10 cellular contexts compared by ENCODE assay signal in the genomic region with DNA sequence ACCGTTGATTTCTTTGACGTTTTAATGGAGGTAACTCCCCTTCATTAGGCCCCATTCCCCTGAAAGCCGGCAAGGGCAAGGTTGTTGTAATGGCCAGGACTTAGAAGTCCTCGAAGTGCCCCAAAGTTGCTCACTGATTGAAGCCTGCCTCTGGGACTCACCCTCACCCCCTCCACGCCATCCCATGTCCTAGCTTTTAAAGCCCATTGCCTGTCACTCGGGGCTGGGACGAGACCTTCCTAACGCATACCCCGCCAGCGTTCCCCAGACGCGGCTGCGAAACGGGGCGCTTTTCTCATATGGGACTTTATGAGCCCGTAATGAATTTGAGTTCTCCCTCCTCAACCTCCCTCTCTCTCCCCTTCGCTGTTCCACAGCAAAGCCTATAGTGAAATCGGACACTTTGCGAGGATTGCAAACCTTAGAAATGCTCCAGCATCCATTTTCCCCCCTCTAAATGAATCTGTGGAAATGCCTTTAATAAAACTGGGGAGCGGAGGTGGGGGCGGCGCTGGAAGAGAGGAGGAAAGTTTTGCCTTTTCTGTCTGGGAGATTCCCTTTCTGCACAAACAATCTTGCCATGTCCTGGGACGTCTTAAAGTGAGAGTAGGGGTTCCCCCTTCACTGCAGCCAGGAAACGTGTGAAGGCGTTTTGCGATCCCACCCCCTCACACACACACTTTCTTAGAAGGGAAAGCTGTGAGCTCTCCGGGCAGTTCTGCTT. TPM values are rescaled to one million over a fixed set of nuclear protein-coding genes. Genes with fewer than 3 reads are reported as not detected.
DNase-seq lines count a peak whose midpoint lies in the region; ATAC-seq and TF ChIP-seq lines count a peak whose summit lies in the region.
"Had no signal": no experiment of that assay in that cellular context is flagged by ENCODE, and none has a peak within 500 bp of the region (broad histone marks: within the 10 kb centered on the region; RNA-seq: fewer than 3 reads in every experiment).

No MANE protein-coding gene starts in this region.

- H3K27ac ChIP-seq in MM.1S (ENCODE audit: low read length) (no peak overlapping the region), esophagus muscularis mucosa (replicated peaks in 1 of 4) (peak overlapping the region; percentile 65 to 73 (median 68))

- no peak overlapping the region for H3K9ac ChIP-seq in MM.1S (ENCODE audit: low read length)

- H3K27me3 Mint-ChIP-seq in neural crest cell (ENCODE audit: low read depth): peaks cover 90% of the 10 kb centered on the region

- no peaks in the 10 kb centered on the region for H3K4me1 ChIP-seq in MM.1S (ENCODE audit: low read length)
- H3K4me1 ChIP-seq in esophagus muscularis mucosa: peaks cover 11 to 45% (median 42%) of the 10 kb centered on the region in 4 donors

- 6% methylated on average over 27 of the region's 27 CpGs for WGBS in esophagus muscularis mucosa

- H3K79me2 ChIP-seq in MM.1S (ENCODE audit: low read length): no peaks in the 10 kb centered on the region

- peak overlapping the region; percentile 87 for H3K4me3 ChIP-seq in AG04449 (ENCODE audit: low read depth, low read length)
- H3K4me3 ChIP-seq in MM.1S (ENCODE audit: low read length): 0 out of 2 replicates have a peak overlapping the region, but pooled peaks have one; percentile 53
- peak overlapping the region; percentile 55 to 65 (median 59) for H3K4me3 ChIP-seq in esophagus muscularis mucosa

- H3K4me3 Mint-ChIP-seq in neural crest cell: peak overlapping the region; percentile 77

- no peaks in the 10 kb centered on the region for H3K36me3 Mint-ChIP-seq in neural crest cell (ENCODE audit: low read depth)

- H3K9me3 ChIP-seq in MM.1S (replicated peaks; ENCODE audit: insufficient read depth, low read length): no peaks in the 10 kb centered on the region
- no peaks in the 10 kb centered on the region for H3K9me3 ChIP-seq in esophagus muscularis mucosa

- H3K27ac Mint-ChIP-seq in neural crest cell (ENCODE audit: unreplicated experiment): no peak overlapping the region
- H3K27ac Mint-ChIP-seq: CD14-positive monocyte had no signal

- H4K20me1 ChIP-seq in MM.1S (ENCODE audit: insufficient read depth, low read length): no peaks in the 10 kb centered on the region

- DNase-seq in AG04449 (ENCODE audit: low read depth, low spot score) (no peak), MM.1S (no peak), esophagus muscularis mucosa (ENCODE audit: extremely low spot score) (no peak), neural crest cell (ENCODE audit: low read depth, low spot score) (no peak), pons (ENCODE audit: low spot score) (no peak), GM19240 (ENCODE audit: insufficient read length, low spot score) (no peak), NCI-H187 (lab: John Stamatoyannopoulos, UW) (no peak)
- DNase-seq: head of caudate nucleus had no signal

- H3K4me2 ChIP-seq in MM.1S (ENCODE audit: low read depth, low read length): peak overlapping the region; percentile 73; the same call in 1 of the 2 replicates

- TF ChIP-seq POLR2A in esophagus muscularis mucosa (IDR thresholded peaks at IDR 0.05; ENCODE audit: low read depth): no peak

- POLR2A ChIA-PET in AG04449 (lab: Yijun Ruan, JAX): interaction anchor here (0.6 to 3.0 kb wide), 5 partner anchors 50 to 565 kb away, joined by 3 to 13 read pairs (median 3); no protein-coding TSS in a partner anchor

- H3F3A ChIP-seq in MM.1S (ENCODE audit: insufficient read depth, low read length): no peaks in the 10 kb centered on the region

- H3K27me3 ChIP-seq in MM.1S (replicated peaks; ENCODE audit: insufficient read depth, low read length) (peaks cover 7% of the 10 kb centered on the region; the same call in 1 of the 2 replicates), esophagus muscularis mucosa (peaks cover 0 to 79% (median 16%) of the 10 kb centered on the region in 4 donors)

- TF ChIP-seq CTCF in AG04449 (IDR thresholded peaks at IDR 0.05; ENCODE audit: insufficient read depth, low read length, missing control alignments) (no peak), MM.1S (IDR thresholded peaks at IDR 0.05; ENCODE audit: low read length) (no peak), esophagus muscularis mucosa (IDR thresholded peaks at IDR 0.05) (no peak), neural crest cell (conservative IDR thresholded peaks at IDR 0.05) (no peak)

- no peak overlapping the region for H2AFZ ChIP-seq in MM.1S (ENCODE audit: low read length)

- no peak for ATAC-seq in GM18870 (IDR thresholded peaks at IDR 0.05; ENCODE audit: unreplicated experiment)

- intact Hi-C loops in esophagus muscularis mucosa (cut with DNase I): loop anchor here (5.0 to 10.0 kb wide), 3 partner anchors 420 to 563 kb away; no protein-coding TSS in a partner anchor

- peaks cover 42% of the 10 kb centered on the region for H3K4me1 Mint-ChIP-seq in neural crest cell
- H3K4me1 Mint-ChIP-seq: CD14-positive monocyte had no signal

- no peaks in the 10 kb centered on the region for H3K9me2 ChIP-seq in MM.1S (replicated peaks; ENCODE audit: insufficient read depth, low read length)

- TF ChIP-seq EP300 in esophagus muscularis mucosa (IDR thresholded peaks at IDR 0.05): no peak

- CTCF ChIA-PET in AG04449 (lab: Yijun Ruan, JAX): interaction anchor here (0.9 to 6.0 kb wide), 5 partner anchors 9 to 562 kb away, joined by 3 to 63 read pairs (median 3); no protein-coding TSS in a partner anchor

- H3K36me3 ChIP-seq in MM.1S (replicated peaks; ENCODE audit: insufficient read depth, low read length) (no peaks in the 10 kb centered on the region), esophagus muscularis mucosa (no peaks in the 10 kb centered on the region)

- H3K9me3 Mint-ChIP-seq in neural crest cell: no peaks in the 10 kb centered on the region

RNA-seq across cellular contexts. Expression of a gene that starts 1.5 kb away (rescaled TPM):
- total RNA-seq in esophagus muscularis mucosa (1 to 10 TPM; 2.1 to 5.0 (median 3.7) TPM), neural crest cell (0.66 and 0.72 TPM in 2 replicates)
